Comparison of ENCODE assay signal across 8 cellular contexts in genomic region chr9:129619787-129620668, GRCh38. TPM values are rescaled to one million over a fixed set of nuclear protein-coding genes. Genes with fewer than 3 reads are reported as not detected.
DNase-seq lines count a peak whose midpoint lies in the region; ATAC-seq and TF ChIP-seq lines count a peak whose summit lies in the region.

No MANE protein-coding gene starts in this region.

- WGBS in ectodermal cell, 2 experiments = 2% methylated on average over 82 of the region's 82 CpGs

- H3K4me1 ChIP-seq in CD8-positive, alpha-beta T cell (ENCODE audit: insufficient read depth, low read length) = peaks cover 23% of the 10 kb centered on the region
- peaks cover 5% of the 10 kb centered on the region for H3K4me1 ChIP-seq in ectodermal cell (ENCODE audit: control insufficient read depth, insufficient read depth, low read length)

- no peak overlapping the region for H3K27ac Mint-ChIP-seq in CD8-positive, alpha-beta T cell
- H3K27ac Mint-ChIP-seq in naive B cell = no peak overlapping the region

- H3K9me3 Mint-ChIP-seq in CD8-positive, alpha-beta T cell = no peaks in the 10 kb centered on the region
- peaks cover 0 to 4% (median 0%) of the 10 kb centered on the region in 7 donors for H3K9me3 Mint-ChIP-seq in naive B cell

- peak overlapping the region; percentile 22 for H3K4me3 ChIP-seq in CD8-positive, alpha-beta T cell (ENCODE audit: low read depth, low read length)
- peak overlapping the region; percentile 23 for H3K4me3 ChIP-seq in ectodermal cell (ENCODE audit: insufficient read depth, low read depth, low read length)

- no peak for DNase-seq in CD8-positive, alpha-beta T cell
- peak; percentile 60 for DNase-seq in NCI-H2171 (lab: John Stamatoyannopoulos, UW)
- DNase-seq in naive B cell = peak; percentile 26
- DNase-seq in mucosa of gallbladder (ENCODE audit: low spot score) = no peak
- DNase-seq in COR-L47 (lab: John Stamatoyannopoulos, UW) = no peak

- no peak for TF ChIP-seq POLR2A in GM18505 (IDR thresholded peaks at IDR 0.05; ENCODE audit: borderline replicate concordance, extremely low read depth, insufficient read depth, insufficient read length)

- no peak for TF ChIP-seq CTCF in CD8-positive, alpha-beta T cell (IDR thresholded peaks at IDR 0.05)

- ATAC-seq in CD8-positive, alpha-beta T cell = peak; percentile 17
- ATAC-seq in naive B cell (ENCODE audit: low read depth in 2 of 2) (peak in 1 of 2 donors; percentile 11), GM18517 (IDR thresholded peaks at IDR 0.05; ENCODE audit: unreplicated experiment) (no peak), GM18505 (IDR thresholded peaks at IDR 0.05; ENCODE audit: unreplicated experiment) (no peak)

- H3K36me3 Mint-ChIP-seq in CD8-positive, alpha-beta T cell = no peaks in the 10 kb centered on the region
- no peaks in the 10 kb centered on the region for H3K36me3 Mint-ChIP-seq in naive B cell

- CTCF ChIA-PET in CD8-positive, alpha-beta T cell (lab: Charles Lee) = interaction anchor here (0.9 to 8.5 kb wide), 4 partner anchors 8 to 489 kb away, joined by 3 to 152 read pairs (median 43); no protein-coding TSS in a partner anchor

- H3K27me3 Mint-ChIP-seq in CD8-positive, alpha-beta T cell (ENCODE audit: low read depth) = peaks cover 26% of the 10 kb centered on the region
- H3K27me3 Mint-ChIP-seq in naive B cell = peaks cover 26 to 53% (median 39%) of the 10 kb centered on the region in 3 donors

- H3K27me3 ChIP-seq in CD8-positive, alpha-beta T cell (ENCODE audit: insufficient read depth, low read length) = no peaks in the 10 kb centered on the region
- H3K27me3 ChIP-seq in ectodermal cell (ENCODE audit: control insufficient read depth, insufficient read depth, low read length, poor library complexity, severe bottlenecking) = peaks cover 35% of the 10 kb centered on the region

- POLR2A ChIA-PET in CD8-positive, alpha-beta T cell (lab: Charles Lee) = interaction anchor here (0.6 to 1.8 kb wide), 3 partner anchors 23 to 481 kb away, joined by 3 to 5 read pairs (median 4); partner anchors contain the start of gene IER5L

- peak overlapping the region; percentile 58 for H3K4me3 Mint-ChIP-seq in CD8-positive, alpha-beta T cell
- H3K4me3 Mint-ChIP-seq in naive B cell = peak overlapping the region in 6 of 8 donors; percentile 12 to 83 (median 56)

- no peaks in the 10 kb centered on the region for H3K9me3 ChIP-seq in CD8-positive, alpha-beta T cell (ENCODE audit: low read length)
- H3K9me3 ChIP-seq in ectodermal cell (ENCODE audit: control insufficient read depth, low read length) = no peaks in the 10 kb centered on the region

- intact Hi-C loops in CD8-positive, alpha-beta T cell (cut with DNase I, micrococcal nuclease) = loop anchor here (10.0 kb wide), 3 partner anchors 115 to 385 kb away; no protein-coding TSS in a partner anchor

- H3K4me1 Mint-ChIP-seq in CD8-positive, alpha-beta T cell (ENCODE audit: low read depth) = peaks cover 23% of the 10 kb centered on the region
- peaks cover 11 to 17% (median 14%) of the 10 kb centered on the region in 3 donors for H3K4me1 Mint-ChIP-seq in naive B cell

- H3K27ac ChIP-seq in CD8-positive, alpha-beta T cell (ENCODE audit: low read depth, low read length) = no peak overlapping the region
- H3K27ac ChIP-seq in ectodermal cell (ENCODE audit: insufficient read depth, low read depth, low read length, poor library complexity, severe bottlenecking) = no peak overlapping the region

- no peaks in the 10 kb centered on the region for H3K36me3 ChIP-seq in CD8-positive, alpha-beta T cell (ENCODE audit: insufficient read depth, low read length)
- no peaks in the 10 kb centered on the region for H3K36me3 ChIP-seq in ectodermal cell (ENCODE audit: control insufficient read depth, insufficient read depth, low read length)

RNA-seq across cellular contexts. Expression of gene C9orf50, which starts 0.9 kb away (rescaled TPM):
- under 1 TPM in 1 of 2 experiments, not detected in 1; 0.19 TPM for total RNA-seq in CD8-positive, alpha-beta T cell
- not detected for polyA plus RNA-seq in ectodermal cell (2013, experiment 1 of 4)
- polyA plus RNA-seq in ectodermal cell (2013, experiment 2 of 4) = not detected
- polyA plus RNA-seq in ectodermal cell (2013, experiment 3 of 4) = not detected
- polyA plus RNA-seq in ectodermal cell (2013, experiment 4 of 4) = not detected
- not detected for polyA plus RNA-seq in naive B cell (ENCODE audit: low read depth in 6 of 6)
- total RNA-seq in mucosa of gallbladder = 1.0 TPM

RNA-seq across cellular contexts. Expression of gene NTMT1, which starts 5.9 kb away (rescaled TPM):
- 10 to 100 TPM; 48.1 to 51.1 TPM for total RNA-seq in CD8-positive, alpha-beta T cell
- polyA plus RNA-seq in ectodermal cell (2013, experiment 1 of 4) = 39.0 TPM
- polyA plus RNA-seq in ectodermal cell (2013, experiment 2 of 4) = 37.3 TPM
- 31.3 TPM for polyA plus RNA-seq in ectodermal cell (2013, experiment 3 of 4)
- polyA plus RNA-seq in ectodermal cell (2013, experiment 4 of 4) = 35.2 TPM
- 10 to 100 TPM; 30.3 to 57.7 (median 35.4) TPM for polyA plus RNA-seq in naive B cell (ENCODE audit: low read depth in 6 of 6)
- 45.1 TPM for total RNA-seq in mucosa of gallbladder

RNA-seq across cellular contexts. Expression of gene ASB6, which starts 21.9 kb away (rescaled TPM):
- 10 to 100 TPM; 39.9 to 42.0 TPM for total RNA-seq in CD8-positive, alpha-beta T cell
- polyA plus RNA-seq in ectodermal cell (2013, experiment 1 of 4) = 20.0 TPM
- 20.5 TPM for polyA plus RNA-seq in ectodermal cell (2013, experiment 2 of 4)
- 16.8 TPM for polyA plus RNA-seq in ectodermal cell (2013, experiment 3 of 4)
- polyA plus RNA-seq in ectodermal cell (2013, experiment 4 of 4) = 17.5 TPM
- 10 to 100 TPM; 13.3 to 23.4 (median 16.5) TPM for polyA plus RNA-seq in naive B cell (ENCODE audit: low read depth in 6 of 6)
- total RNA-seq in mucosa of gallbladder = 21.0 TPM

RNA-seq across cellular contexts. Expression of gene PRRX2, which starts 45.4 kb away (rescaled TPM):
- not detected for total RNA-seq in CD8-positive, alpha-beta T cell
- 8.8 TPM for polyA plus RNA-seq in ectodermal cell (2013, experiment 1 of 4)
- polyA plus RNA-seq in ectodermal cell (2013, experiment 2 of 4) = 9.9 TPM
- 10.7 TPM for polyA plus RNA-seq in ectodermal cell (2013, experiment 3 of 4)
- 11.3 TPM for polyA plus RNA-seq in ectodermal cell (2013, experiment 4 of 4)
- polyA plus RNA-seq in naive B cell (ENCODE audit: low read depth in 6 of 6) = not detected
- total RNA-seq in mucosa of gallbladder = 1.5 TPM

Comparison
In these comparisons a context has a peak if more than half of its experiments do, and no peak if none do; other contexts are left out.
1. DNase-seq: peak in NCI-H2171 (single experiment) and naive B cell (single experiment); none in CD8-positive, alpha-beta T cell (0 of 7), mucosa of gallbladder (single experiment) and COR-L47 (single experiment).